ENCODE assay signal across 13 cellular contexts in the genomic region with DNA sequence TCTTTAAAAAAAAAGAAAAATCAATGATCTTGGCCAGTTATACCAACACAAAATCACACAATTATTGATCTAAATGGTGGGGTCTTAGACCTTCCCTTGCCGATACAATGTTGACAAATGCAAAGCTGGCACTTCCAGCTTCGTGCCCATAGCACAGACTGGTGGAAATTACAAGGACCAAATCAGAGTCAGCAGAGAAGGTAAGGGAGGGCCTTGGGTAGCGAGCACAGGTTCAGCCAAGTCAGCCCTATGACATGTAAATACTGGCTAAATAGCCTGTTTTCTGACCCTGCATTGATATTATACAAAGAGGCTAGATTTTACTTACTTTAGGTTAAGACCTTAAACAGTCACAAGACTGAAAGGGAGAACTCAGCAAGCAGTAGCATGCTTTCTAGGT. TPM values are rescaled to one million over a fixed set of nuclear protein-coding genes. Genes with fewer than 3 reads are reported as not detected.
DNase-seq lines count a peak whose midpoint lies in the region; ATAC-seq and TF ChIP-seq lines count a peak whose summit lies in the region.
"Had no signal": no experiment of that assay in that cellular context is flagged by ENCODE, and none has a peak within 500 bp of the region (broad histone marks: within the 10 kb centered on the region; RNA-seq: fewer than 3 reads in every experiment).

No MANE protein-coding gene starts in this region.

- H4K20me1 ChIP-seq in mammary epithelial cell (ENCODE audit: insufficient read depth, low read length): no peaks in the 10 kb centered on the region

- in situ Hi-C loops in mammary epithelial cell (cut with MboI; ENCODE audit: low sequenced_read_pairs in 2 of 2): no loop called here

- H2AK5ac ChIP-seq in trophoblast cell (ENCODE audit: low read length): peak overlapping the region; percentile 91

- H3K27ac ChIP-seq in RWPE2 (ENCODE audit: poor library complexity, severe bottlenecking) (no peak overlapping the region), trophoblast cell (ENCODE audit: low read depth, low read length) (no peak overlapping the region), mammary epithelial cell (ENCODE audit: insufficient read depth, low read depth, low read length) (no peak overlapping the region), RWPE1 (no peak overlapping the region)
- H3K27ac ChIP-seq: adrenal gland, esophagus squamous epithelium, psoas muscle had no signal

- no peaks in the 10 kb centered on the region for H3K27me3 ChIP-seq in RWPE2 (ENCODE audit: insufficient read depth, poor library complexity, severe bottlenecking)
- no peaks in the 10 kb centered on the region for H3K27me3 ChIP-seq in trophoblast cell (ENCODE audit: insufficient read depth, low read length)
- no peaks in the 10 kb centered on the region for H3K27me3 ChIP-seq in mammary epithelial cell (ENCODE audit: insufficient read depth, low read length)
- H3K27me3 ChIP-seq: adrenal gland, esophagus squamous epithelium had no signal

- intact Hi-C loops in mammary epithelial cell (cut with micrococcal nuclease): loop anchor here (10.0 kb wide), 1 partner anchor 53 kb away; a partner anchor contains a TSS

- H3K36me3 ChIP-seq in RWPE2 (ENCODE audit: low read depth) (peaks cover 8% of the 10 kb centered on the region; the same call in 1 of the 2 replicates), trophoblast cell (ENCODE audit: control insufficient read depth in 1 of 2, insufficient read depth in 2 of 2, low read length in 2 of 2) (peaks cover 3% of the 10 kb centered on the region in 2 experiments), mammary epithelial cell (ENCODE audit: insufficient read depth, low read length) (peaks cover 2% of the 10 kb centered on the region)
- H3K36me3 ChIP-seq: adrenal gland, esophagus squamous epithelium had no signal

- H3K14ac ChIP-seq in trophoblast cell (ENCODE audit: low read length): no peak overlapping the region

- no peak overlapping the region for H2BK5ac ChIP-seq in trophoblast cell (ENCODE audit: low read depth, low read length, poor library complexity)

- dilution Hi-C loops in mammary epithelial cell (cut with HindIII; ENCODE audit: low sequenced_read_pairs): no loop called here

- no CpG with 5 or more reads among the region's 3 CpGs for WGBS in trophoblast cell (ENCODE audit: extremely low coverage, insufficient coverage, insufficient read length)
- WGBS in mammary epithelial cell (ENCODE audit: low coverage, missing lambda C conversion rate): 100% methylated on average over 2 of the region's 3 CpGs

- no peak overlapping the region for H3K4ac ChIP-seq in trophoblast cell (ENCODE audit: low read depth, low read length)

- peaks cover 7% of the 10 kb centered on the region for H3K4me1 ChIP-seq in RWPE2 (ENCODE audit: insufficient read depth, poor library complexity, severe bottlenecking)
- H3K4me1 ChIP-seq in trophoblast cell (ENCODE audit: control insufficient read depth in 1 of 2, insufficient read depth in 2 of 2, low read length in 2 of 2): peaks cover 7 to 9% of the 10 kb centered on the region in 2 experiments
- no peaks in the 10 kb centered on the region for H3K4me1 ChIP-seq in mammary epithelial cell (ENCODE audit: insufficient read depth, low read length)
- H3K4me1 ChIP-seq: adrenal gland, psoas muscle had no signal

- H3K23ac ChIP-seq in trophoblast cell (ENCODE audit: low read length): no peak overlapping the region

- no peak overlapping the region for H3K18ac ChIP-seq in trophoblast cell (ENCODE audit: low read length)

- H4K91ac ChIP-seq in trophoblast cell (ENCODE audit: low read depth, low read length): no peak overlapping the region

- H3K9ac ChIP-seq in trophoblast cell (ENCODE audit: low read length) (no peak overlapping the region), mammary epithelial cell (ENCODE audit: insufficient read depth, low read length) (no peak overlapping the region)

- peak; percentile 27 for ATAC-seq in GM19395 (IDR thresholded peaks at IDR 0.05; ENCODE audit: unreplicated experiment)
- ATAC-seq in HG02943 (IDR thresholded peaks at IDR 0.05; ENCODE audit: low read depth, unreplicated experiment): peak; percentile 23
- ATAC-seq in RWPE2 (ENCODE audit: low read depth): peak; percentile 55
- ATAC-seq: natural killer cell, psoas muscle had no signal

- no peak overlapping the region for H4K8ac ChIP-seq in trophoblast cell (ENCODE audit: low read depth, low read length)

- H3K4me2 ChIP-seq in trophoblast cell (ENCODE audit: low read length) (no peak overlapping the region), mammary epithelial cell (ENCODE audit: insufficient read depth, low read depth, low read length) (no peak overlapping the region)

- H3K9me3 ChIP-seq in RWPE2 (ENCODE audit: severe bottlenecking) (no peaks in the 10 kb centered on the region), trophoblast cell (ENCODE audit: insufficient read depth, low read depth, low read length) (no peaks in the 10 kb centered on the region), mammary epithelial cell (replicated peaks; ENCODE audit: insufficient read depth, low read length) (no peaks in the 10 kb centered on the region)
- H3K9me3 ChIP-seq: adrenal gland, esophagus squamous epithelium, psoas muscle had no signal

- DNase-seq in RWPE2 (ENCODE audit: low spot score) (no peak), trophoblast cell (no peak), mammary epithelial cell (no peak), RWPE1 (ENCODE audit: low spot score) (no peak)
- no peak for DNase-seq in activated CD4-positive, alpha-beta T cell treated with anti-CD3 and anti-CD28 coated beads, Interleukin-2, amount 50 U/mL, for 1 hour
- DNase-seq: adrenal gland; central memory CD4-positive, alpha-beta T cell; esophagus squamous epithelium; glutamatergic neuron; natural killer cell; psoas muscle had no signal

- H4K12ac ChIP-seq in trophoblast cell (ENCODE audit: low read depth, low read length): no peak overlapping the region

- H3K4me3 ChIP-seq in RWPE2 (ENCODE audit: severe bottlenecking) (no peak overlapping the region), trophoblast cell (ENCODE audit: low read depth, low read length) (no peak overlapping the region), mammary epithelial cell (replicated peaks in 1 of 3; ENCODE audit: insufficient read depth in 1 of 3, low read depth in 2 of 3, low read length in 3 of 3) (no peak overlapping the region)
- H3K4me3 ChIP-seq: adrenal gland, esophagus squamous epithelium, psoas muscle had no signal

- H2BK120ac ChIP-seq in trophoblast cell (ENCODE audit: insufficient read depth, low read length, poor library complexity): no peak overlapping the region

- POLR2A ChIA-PET in RWPE1 (lab: Yijun Ruan, JAX; ENCODE audit: low non-redundant PET): no interaction called here

- TF ChIP-seq CTCF in RWPE2 (IDR thresholded peaks at IDR 0.05; ENCODE audit: poor library complexity, severe bottlenecking) (no peak), mammary epithelial cell (conservative IDR thresholded peaks at IDR 0.05 in 1 of 2, IDR thresholded peaks at IDR 0.05 in 1 of 2; ENCODE audit: extremely low read depth in 1 of 2, insufficient read depth in 1 of 2, low read depth in 1 of 2, low read length in 2 of 2) (no peak), RWPE1 (conservative IDR thresholded peaks at IDR 0.05; ENCODE audit: low read depth) (no peak)

- peak overlapping the region; percentile 80 for H2BK12ac ChIP-seq in trophoblast cell (ENCODE audit: low read length)

- peaks cover 6% of the 10 kb centered on the region for H3K79me1 ChIP-seq in trophoblast cell (ENCODE audit: low read length)

- CTCF ChIA-PET in mammary epithelial cell (lab: Charles Lee; ENCODE audit: low non-redundant PET) (no interaction called here), RWPE1 (lab: Yijun Ruan, JAX) (interaction anchor here (0.5 kb wide), 1 partner anchor 28 kb away, joined by 5 read pairs; no protein-coding TSS in a partner anchor)

- no TSS peak for BruUV-seq in mammary epithelial cell (replicated peaks; lab: Mats Ljungman, UMichigan)

- H2AFZ ChIP-seq in trophoblast cell (ENCODE audit: insufficient read depth, low read length, poor library complexity) (no peak overlapping the region), mammary epithelial cell (ENCODE audit: low read depth, low read length) (no peak overlapping the region)

- H3K79me2 ChIP-seq in trophoblast cell (ENCODE audit: control insufficient read depth, insufficient read depth, low read length, poor library complexity) (no peaks in the 10 kb centered on the region), mammary epithelial cell (ENCODE audit: insufficient read depth, low read length) (no peaks in the 10 kb centered on the region)

RNA-seq across cellular contexts. Expression of a gene that starts 30.3 kb away (rescaled TPM):
- polyA plus RNA-seq in trophoblast cell (2013): 13.4 and 13.5 TPM in 2 replicates
- total RNA-seq in mammary epithelial cell: 10 to 100 TPM; 10.5 to 13.0 TPM
- polyA plus RNA-seq in mammary epithelial cell: 5.7 TPM
- polyA minus RNA-seq in mammary epithelial cell: 24.5 TPM

RNA-seq across cellular contexts. Expression of a gene that starts 55.9 kb away (rescaled TPM):
- 70.1 and 72.2 TPM in 2 replicates for polyA plus RNA-seq in trophoblast cell (2013)
- 10 to 100 TPM; 25.3 to 55.2 TPM for total RNA-seq in mammary epithelial cell
- polyA plus RNA-seq in mammary epithelial cell: 10.9 TPM
- polyA minus RNA-seq in mammary epithelial cell: 3.2 TPM
